ENCODE assay signal across 18 cellular contexts in the genomic region with DNA sequence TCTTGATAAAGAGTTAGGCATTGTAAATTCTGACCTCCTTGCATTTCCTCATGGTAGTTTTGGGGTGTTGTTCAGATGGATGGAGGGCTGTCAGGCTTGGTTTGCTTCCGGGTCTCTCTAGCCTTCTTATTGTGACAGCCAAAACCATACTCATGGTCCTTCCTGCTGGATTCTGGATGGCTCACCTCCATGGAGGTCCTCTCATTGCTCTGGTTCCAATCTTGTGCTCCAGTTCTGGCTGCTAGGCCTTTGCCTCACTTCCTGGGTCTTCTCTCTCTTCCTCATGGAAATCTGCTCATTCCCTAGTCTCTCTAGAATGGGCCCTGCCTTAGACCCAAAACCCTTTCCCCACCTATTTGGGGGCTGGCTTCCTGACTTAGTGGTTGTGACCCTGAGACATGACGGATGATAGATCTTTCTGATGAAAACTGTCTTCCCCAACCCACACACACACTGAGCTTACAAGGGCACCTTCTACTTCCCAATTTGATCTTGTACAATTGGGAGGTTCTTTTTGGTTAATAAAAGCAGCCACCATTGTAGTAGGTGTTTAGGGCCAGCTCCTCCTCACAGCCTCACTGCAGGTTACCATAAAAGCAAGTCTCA.
DNase-seq lines count a peak whose midpoint lies in the region; ATAC-seq and TF ChIP-seq lines count a peak whose summit lies in the region.
"Had no signal": no experiment of that assay in that cellular context is flagged by ENCODE, and none has a peak within 500 bp of the region (broad histone marks: within the 10 kb centered on the region; RNA-seq: fewer than 3 reads in every experiment).

No MANE protein-coding gene starts in this region.

- H3K4me3 ChIP-seq in Loucy (ENCODE audit: low read length, poor library complexity, severe bottlenecking), result peak overlapping the region; percentile 2
- H3K4me3 ChIP-seq: ascending aorta, lung, SJSA1 had no signal

- no peaks in the 10 kb centered on the region for H3K9me3 ChIP-seq in Loucy (ENCODE audit: insufficient read depth, low read depth, low read length)
- H3K9me3 ChIP-seq: ascending aorta, SJSA1 had no signal

- peaks cover 34% of the 10 kb centered on the region for H3K36me3 Mint-ChIP-seq in activated CD8-positive, alpha-beta memory T cell treated with anti-CD3 and anti-CD28 coated beads, Interleukin-2, amount 10 ng/mL, durations not matched to agents 7 days and 5 days
- H3K36me3 Mint-ChIP-seq in dendritic cell treated with granulocyte-macrophage colony-stimulating factor and Interleukin-4, amounts not matched to agents 40 ng/mL and 50 ng/mL, for 4 days (ENCODE audit: low read depth), result no peaks in the 10 kb centered on the region
- H3K36me3 Mint-ChIP-seq in type B pancreatic cell, result no peaks in the 10 kb centered on the region

- no peaks in the 10 kb centered on the region for H3K9me2 ChIP-seq in Loucy (replicated peaks; ENCODE audit: low read depth, low read length)

- H3K27me3 Mint-ChIP-seq in activated CD8-positive, alpha-beta memory T cell treated with anti-CD3 and anti-CD28 coated beads, Interleukin-2, amount 10 ng/mL, durations not matched to agents 7 days and 5 days, result no peaks in the 10 kb centered on the region
- H3K27me3 Mint-ChIP-seq in dendritic cell treated with granulocyte-macrophage colony-stimulating factor and Interleukin-4, amounts not matched to agents 40 ng/mL and 50 ng/mL, for 4 days, result no peaks in the 10 kb centered on the region
- no peaks in the 10 kb centered on the region for H3K27me3 Mint-ChIP-seq in type B pancreatic cell

- peak overlapping the region; percentile 40 for H3K27ac Mint-ChIP-seq in activated CD8-positive, alpha-beta memory T cell treated with anti-CD3 and anti-CD28 coated beads, Interleukin-2, amount 10 ng/mL, durations not matched to agents 7 days and 5 days
- peak overlapping the region; percentile 100 for H3K27ac Mint-ChIP-seq in dendritic cell treated with granulocyte-macrophage colony-stimulating factor and Interleukin-4, amounts not matched to agents 40 ng/mL and 50 ng/mL, for 4 days
- H3K27ac Mint-ChIP-seq in type B pancreatic cell, result no peak overlapping the region
- H3K27ac Mint-ChIP-seq: activated naive CD4-positive, alpha-beta T cell treated with anti-CD3 and anti-CD28 coated beads, Interleukin-2, amount 50 U/mL, for 72 hours had no signal

- H3K4me3 Mint-ChIP-seq in activated CD8-positive, alpha-beta memory T cell treated with anti-CD3 and anti-CD28 coated beads, Interleukin-2, amount 10 ng/mL, durations not matched to agents 7 days and 5 days, result no peak overlapping the region
- no peak overlapping the region for H3K4me3 Mint-ChIP-seq in dendritic cell treated with granulocyte-macrophage colony-stimulating factor and Interleukin-4, amounts not matched to agents 40 ng/mL and 50 ng/mL, for 4 days
- H3K4me3 Mint-ChIP-seq in type B pancreatic cell, result no peak overlapping the region

- intact Hi-C loops in dendritic cell treated with granulocyte-macrophage colony-stimulating factor and Interleukin-4, amounts not matched to agents 40 ng/mL and 50 ng/mL, for 4 days (cut with micrococcal nuclease), result no loop called here

- peaks cover 92% of the 10 kb centered on the region for H3K4me1 Mint-ChIP-seq in activated CD8-positive, alpha-beta memory T cell treated with anti-CD3 and anti-CD28 coated beads, Interleukin-2, amount 10 ng/mL, durations not matched to agents 7 days and 5 days
- peaks cover 100% of the 10 kb centered on the region for H3K4me1 Mint-ChIP-seq in dendritic cell treated with granulocyte-macrophage colony-stimulating factor and Interleukin-4, amounts not matched to agents 40 ng/mL and 50 ng/mL, for 4 days (ENCODE audit: low read depth)
- no peaks in the 10 kb centered on the region for H3K4me1 Mint-ChIP-seq in type B pancreatic cell (ENCODE audit: unreplicated experiment)

- H3K9ac ChIP-seq in Loucy (ENCODE audit: low read depth, low read length, poor library complexity, severe bottlenecking), result peak overlapping the region; percentile 35

- H3F3A ChIP-seq in Loucy (ENCODE audit: low read depth), result peaks cover 5% of the 10 kb centered on the region; the same call in 1 of the 2 replicates

- TF ChIP-seq CTCF in Loucy (conservative IDR thresholded peaks at IDR 0.05; ENCODE audit: low read length), result no peak
- TF ChIP-seq CTCF in type B pancreatic cell (conservative IDR thresholded peaks at IDR 0.05), result no peak

- no peaks in the 10 kb centered on the region for H3K79me2 ChIP-seq in Loucy (ENCODE audit: insufficient read depth, low read length)

- peak overlapping the region; percentile 61 for H3K4me2 ChIP-seq in Loucy (ENCODE audit: low read depth, low read length, poor library complexity, severe bottlenecking)

- DNase-seq in activated CD8-positive, alpha-beta memory T cell treated with anti-CD3 and anti-CD28 coated beads, Interleukin-2, amount 10 ng/mL, durations not matched to agents 7 days and 5 days, result no peak
- DNase-seq in activated CD8-positive, alpha-beta memory T cell treated with anti-CD3 and anti-CD28 coated beads for 24 hours, result no peak
- DNase-seq in type B pancreatic cell (ENCODE audit: extremely low spot score, unreplicated experiment) (peak; percentile 3), GM19238 (ENCODE audit: insufficient read length, low spot score) (no peak), epidermal melanocyte (ENCODE audit: insufficient read length, low spot score) (no peak), iPS-NIHi11 (ENCODE audit: low spot score) (no peak)
- DNase-seq: activated CD4-positive, alpha-beta T cell treated with anti-CD3 and anti-CD28 coated beads for 4 hours; activated CD8-positive, alpha-beta memory T cell treated with anti-CD3 and anti-CD28 coated beads, Interleukin-2, amount 50 U/mL, for 4 hours; NCI-H146; NCI-H510A treated with DMSO at 0.1 percent for 48 hours; NK-92 treated with Interleukin-12 subunit alpha and Interleukin-12 subunit beta, amount 100 ng/mL, for 24 hours; T-helper 2 cell had no signal

- peaks cover 47% of the 10 kb centered on the region for H3K4me1 ChIP-seq in Loucy (ENCODE audit: insufficient read depth, low read length, poor library complexity, severe bottlenecking)
- H3K4me1 ChIP-seq: ascending aorta had no signal

- no peaks in the 10 kb centered on the region for H3K9me3 Mint-ChIP-seq in activated CD8-positive, alpha-beta memory T cell treated with anti-CD3 and anti-CD28 coated beads, Interleukin-2, amount 10 ng/mL, durations not matched to agents 7 days and 5 days (ENCODE audit: low read depth)
- no peaks in the 10 kb centered on the region for H3K9me3 Mint-ChIP-seq in dendritic cell treated with granulocyte-macrophage colony-stimulating factor and Interleukin-4, amounts not matched to agents 40 ng/mL and 50 ng/mL, for 4 days
- H3K9me3 Mint-ChIP-seq in type B pancreatic cell, result peaks cover 1% of the 10 kb centered on the region
- H3K9me3 Mint-ChIP-seq: activated naive CD4-positive, alpha-beta T cell treated with anti-CD3 and anti-CD28 coated beads, Interleukin-2, amount 50 U/mL, for 72 hours had no signal

- no peaks in the 10 kb centered on the region for H4K20me1 ChIP-seq in Loucy (ENCODE audit: insufficient read depth, low read length, poor library complexity, severe bottlenecking)

- no peak for ATAC-seq in activated CD8-positive, alpha-beta memory T cell treated with anti-CD3 and anti-CD28 coated beads, Interleukin-2, amount 10 ng/mL, durations not matched to agents 7 days and 5 days
- ATAC-seq: activated naive CD4-positive, alpha-beta T cell treated with anti-CD3 and anti-CD28 coated beads, Interleukin-2, amount 50 U/mL, for 72 hours had no signal

- peak overlapping the region; percentile 34; the same call in 1 of the 2 replicates for H2AFZ ChIP-seq in Loucy (ENCODE audit: low read length)

- no peaks in the 10 kb centered on the region for H3K27me3 ChIP-seq in Loucy (ENCODE audit: insufficient read depth, low read length, poor library complexity, severe bottlenecking)
- H3K27me3 ChIP-seq: ascending aorta, SJSA1 had no signal

- CTCF ChIA-PET in activated CD8-positive, alpha-beta memory T cell treated with anti-CD3 and anti-CD28 coated beads, Interleukin-2, amount 10 ng/mL, durations not matched to agents 7 days and 5 days (lab: Charles Lee), result interaction anchor here (0.7 to 10.7 kb wide), 8 partner anchors 13 to 285 kb away, joined by 3 to 94 read pairs (median 4); partner anchors contain the start of gene CCR1

- H3K36me3 ChIP-seq in Loucy (ENCODE audit: insufficient read depth, low read length), result no peaks in the 10 kb centered on the region
- H3K36me3 ChIP-seq: ascending aorta, SJSA1 had no signal
